In genomic region chr10:35378547-35379210, GRCh38 we compare ENCODE assay signal across 8 cellular contexts. TPM values are rescaled to one million over a fixed set of nuclear protein-coding genes. Genes with fewer than 3 reads are reported as not detected.
DNase-seq lines count a peak whose midpoint lies in the region; ATAC-seq lines count a peak whose summit lies in the region.

No MANE protein-coding gene starts in this region.

- peak overlapping the region; percentile 14 for H3K4me3 Mint-ChIP-seq in activated CD4-positive, alpha-beta T cell treated with anti-CD3 and anti-CD28 coated beads, Interleukin-2, amount 10 ng/mL, durations not matched to agents 24 days and 14 days
- H3K4me3 Mint-ChIP-seq in dendritic cell treated with granulocyte-macrophage colony-stimulating factor and Interleukin-4, amounts not matched to agents 40 ng/mL and 50 ng/mL, for 4 days = peak overlapping the region; percentile 55
- H3K4me3 Mint-ChIP-seq in stimulated activated memory B cell treated with anti-CD40 and anti-IgM and Interleukin-4, amounts not matched to agents 10 μg/mL and 1 μg/mL and 100 μg/mL, for 72 hours = peak overlapping the region; percentile 38

- ATAC-seq in HG03378 (IDR thresholded peaks at IDR 0.05; ENCODE audit: unreplicated experiment) (peak; percentile 34), aorta (ENCODE audit: low FRiP score) (no peak)
- ATAC-seq in stimulated activated memory B cell treated with anti-CD40 and anti-IgM and Interleukin-4, amounts not matched to agents 10 μg/mL and 1 μg/mL and 100 μg/mL, for 72 hours = no peak

- no peaks in the 10 kb centered on the region for H3K27me3 ChIP-seq in aorta (ENCODE audit: control insufficient read depth in 1 of 2, insufficient read depth in 2 of 2, low read length in 1 of 2)

- peaks cover 37% of the 10 kb centered on the region for H3K4me1 Mint-ChIP-seq in activated CD4-positive, alpha-beta T cell treated with anti-CD3 and anti-CD28 coated beads, Interleukin-2, amount 10 ng/mL, durations not matched to agents 24 days and 14 days
- peaks cover 70% of the 10 kb centered on the region for H3K4me1 Mint-ChIP-seq in dendritic cell treated with granulocyte-macrophage colony-stimulating factor and Interleukin-4, amounts not matched to agents 40 ng/mL and 50 ng/mL, for 4 days (ENCODE audit: low read depth)
- peaks cover 61% of the 10 kb centered on the region for H3K4me1 Mint-ChIP-seq in stimulated activated memory B cell treated with anti-CD40 and anti-IgM and Interleukin-4, amounts not matched to agents 10 μg/mL and 1 μg/mL and 100 μg/mL, for 72 hours

- peak overlapping the region; percentile 14 for H3K27ac Mint-ChIP-seq in activated CD4-positive, alpha-beta T cell treated with anti-CD3 and anti-CD28 coated beads, Interleukin-2, amount 10 ng/mL, durations not matched to agents 24 days and 14 days
- H3K27ac Mint-ChIP-seq in dendritic cell treated with granulocyte-macrophage colony-stimulating factor and Interleukin-4, amounts not matched to agents 40 ng/mL and 50 ng/mL, for 4 days = peak overlapping the region; percentile 85
- H3K27ac Mint-ChIP-seq in stimulated activated memory B cell treated with anti-CD40 and anti-IgM and Interleukin-4, amounts not matched to agents 10 μg/mL and 1 μg/mL and 100 μg/mL, for 72 hours = peak overlapping the region; percentile 76

- intact Hi-C loops in activated CD4-positive, alpha-beta T cell treated with anti-CD3 and anti-CD28 coated beads, Interleukin-2, amount 10 ng/mL, durations not matched to agents 24 days and 14 days (cut with micrococcal nuclease) = loop anchor here (1.0 to 5.0 kb wide), 2 partner anchors 22 to 36 kb away; no protein-coding TSS in a partner anchor
- intact Hi-C loops in dendritic cell treated with granulocyte-macrophage colony-stimulating factor and Interleukin-4, amounts not matched to agents 40 ng/mL and 50 ng/mL, for 4 days (cut with micrococcal nuclease) = loop anchor here (10.0 kb wide), 2 partner anchors 76 to 146 kb away; no protein-coding TSS in a partner anchor
- intact Hi-C loops in aorta (cut with DNase I) = loop anchor here in 1 of 2 donors (1.0 kb wide), 1 partner anchor 12 kb away; no protein-coding TSS in a partner anchor

- 83 to 87% methylated on average over 9 of the region's 9 CpGs for WGBS in aorta, 2 donors

- no peaks in the 10 kb centered on the region for H3K27me3 Mint-ChIP-seq in activated CD4-positive, alpha-beta T cell treated with anti-CD3 and anti-CD28 coated beads, Interleukin-2, amount 10 ng/mL, durations not matched to agents 24 days and 14 days
- H3K27me3 Mint-ChIP-seq in dendritic cell treated with granulocyte-macrophage colony-stimulating factor and Interleukin-4, amounts not matched to agents 40 ng/mL and 50 ng/mL, for 4 days = no peaks in the 10 kb centered on the region
- no peaks in the 10 kb centered on the region for H3K27me3 Mint-ChIP-seq in stimulated activated memory B cell treated with anti-CD40 and anti-IgM and Interleukin-4, amounts not matched to agents 10 μg/mL and 1 μg/mL and 100 μg/mL, for 72 hours

- no peak overlapping the region for H3K4me3 ChIP-seq in aorta (ENCODE audit: low read length in 2 of 2)

- H3K36me3 Mint-ChIP-seq in activated CD4-positive, alpha-beta T cell treated with anti-CD3 and anti-CD28 coated beads, Interleukin-2, amount 10 ng/mL, durations not matched to agents 24 days and 14 days (ENCODE audit: low read depth) = peaks cover 2% of the 10 kb centered on the region
- peaks cover 13% of the 10 kb centered on the region for H3K36me3 Mint-ChIP-seq in dendritic cell treated with granulocyte-macrophage colony-stimulating factor and Interleukin-4, amounts not matched to agents 40 ng/mL and 50 ng/mL, for 4 days (ENCODE audit: low read depth)
- H3K36me3 Mint-ChIP-seq in stimulated activated memory B cell treated with anti-CD40 and anti-IgM and Interleukin-4, amounts not matched to agents 10 μg/mL and 1 μg/mL and 100 μg/mL, for 72 hours = peaks cover 4% of the 10 kb centered on the region

- H3K27ac ChIP-seq in aorta (ENCODE audit: low read depth in 1 of 2, low read length in 2 of 2) = peak overlapping the region in 1 of 2 donors; percentile 43

- no peaks in the 10 kb centered on the region for H3K36me3 ChIP-seq in aorta (ENCODE audit: control insufficient read depth in 1 of 2, insufficient read depth in 2 of 2, low read length in 1 of 2)

- H3K9me3 ChIP-seq in aorta (ENCODE audit: control insufficient read depth, low read length) = no peaks in the 10 kb centered on the region

- DNase-seq in activated CD4-positive, alpha-beta T cell treated with anti-CD3 and anti-CD28 coated beads, Interleukin-2, amount 10 ng/mL, durations not matched to agents 24 days and 14 days = peak; percentile 61
- DNase-seq in activated CD4-positive, alpha-beta T cell treated with anti-CD3 and anti-CD28 coated beads, Interleukin-2, amount 50 U/mL, for 1 hour = no peak
- no peak for DNase-seq in NCI-H2196 treated with DMSO at 0.1 percent for 48 hours (lab: John Stamatoyannopoulos, UW; ENCODE audit: unreplicated experiment)
- no peak for DNase-seq in dedifferentiated amniotic fluid mesenchymal stem cell (ENCODE audit: extremely low spot score)
- DNase-seq in aorta = no peak

- peaks cover 0 to 7% of the 10 kb centered on the region in 2 donors for H3K4me1 ChIP-seq in aorta (ENCODE audit: control insufficient read depth in 1 of 2, insufficient read depth in 2 of 2, low read length in 2 of 2)

- H3K9me3 Mint-ChIP-seq in activated CD4-positive, alpha-beta T cell treated with anti-CD3 and anti-CD28 coated beads, Interleukin-2, amount 10 ng/mL, durations not matched to agents 24 days and 14 days = no peaks in the 10 kb centered on the region
- H3K9me3 Mint-ChIP-seq in dendritic cell treated with granulocyte-macrophage colony-stimulating factor and Interleukin-4, amounts not matched to agents 40 ng/mL and 50 ng/mL, for 4 days = no peaks in the 10 kb centered on the region
- no peaks in the 10 kb centered on the region for H3K9me3 Mint-ChIP-seq in stimulated activated memory B cell treated with anti-CD40 and anti-IgM and Interleukin-4, amounts not matched to agents 10 μg/mL and 1 μg/mL and 100 μg/mL, for 72 hours

RNA-seq across cellular contexts. Expression of gene CCNY, which starts 42.4 kb away (rescaled TPM):
- total RNA-seq in activated CD4-positive, alpha-beta T cell treated with anti-CD3 and anti-CD28 coated beads, Interleukin-2, amount 10 ng/mL, durations not matched to agents 24 days and 14 days = 52.9 and 58.8 TPM in 2 replicates
- 10 to 100 TPM; 71.9 to 95.9 TPM for total RNA-seq in aorta
- polyA plus RNA-seq in aorta = 10 to 100 TPM; 25.5 to 36.8 TPM

Comparison
In these comparisons a context has a peak if more than half of its experiments do, and no peak if none do; other contexts are left out.
1. H3K27ac Mint-ChIP-seq: peak in every context shown above with its lines; median percentile 85 in dendritic cell treated with granulocyte-macrophage colony-stimulating factor and Interleukin-4, amounts not matched to agents 40 ng/mL and 50 ng/mL, for 4 days; 76 in stimulated activated memory B cell treated with anti-CD40 and anti-IgM and Interleukin-4, amounts not matched to agents 10 μg/mL and 1 μg/mL and 100 μg/mL, for 72 hours; 14 in activated CD4-positive, alpha-beta T cell treated with anti-CD3 and anti-CD28 coated beads, Interleukin-2, amount 10 ng/mL, durations not matched to agents 24 days and 14 days.